18 cellular contexts compared by ENCODE assay signal in genomic region chr22:43114958-43115357, GRCh38. TPM values are rescaled to one million over a fixed set of nuclear protein-coding genes. Genes with fewer than 3 reads are reported as not detected.
DNase-seq lines count a peak whose midpoint lies in the region; ATAC-seq, FAIRE-seq and TF ChIP-seq lines count a peak whose summit lies in the region.
"Had no signal": no experiment of that assay in that cellular context is flagged by ENCODE, and none has a peak within 500 bp of the region (broad histone marks: within the 10 kb centered on the region; RNA-seq: fewer than 3 reads in every experiment).

No MANE protein-coding gene starts in this region.

- POLR2A ChIA-PET in GM12878 (lab: Charles Lee): no interaction called here

- no peak overlapping the region for H3K4ac ChIP-seq in neuronal stem cell (ENCODE audit: low read length)

- CTCF ChIA-PET in GM12878 (lab: Yijun Ruan, JAX): interaction anchor here (1.2 kb wide), 1 partner anchor 21 kb away, joined by 3 read pairs; no protein-coding TSS in a partner anchor

- H3K18ac ChIP-seq in neuronal stem cell (ENCODE audit: low read length): no peak overlapping the region

- peak; percentile 76 for DNase-seq in COLO668 (lab: John Stamatoyannopoulos, UW; ENCODE audit: unreplicated experiment)
- DNase-seq in Kasumi-1 (lab: John Stamatoyannopoulos, UW): peak; percentile 19 to 21
- DNase-seq in GM12878 (ENCODE audit: low read depth, low spot score): no peak
- no peak for DNase-seq in neuronal stem cell (ENCODE audit: low spot score)
- DNase-seq in Karpas-422: no peak
- DNase-seq in GF-D8 (lab: John Stamatoyannopoulos, UW): no peak
- DNase-seq: activated CD4-positive, alpha-beta T cell treated with anti-CD3 and anti-CD28 coated beads, Interleukin-2, amount 50 U/mL, for 4 hours; activated naive CD4-positive, alpha-beta T cell treated with anti-CD3 and anti-CD28 coated beads, Interleukin-2, amount 10 ng/mL, durations not matched to agents 7 days and 5 days; activated T-cell treated with anti-CD3 and anti-CD28 coated beads, Interleukin-2, amount 50 U/mL, for 1 hour; C1 segment of cervical spinal cord; foreskin fibroblast; left ventricle myocardium inferior; NCI-H1930; stimulated activated CD4-positive, alpha-beta T cell treated with anti-CD3 and anti-CD28 coated beads, Interleukin-4, amount 100 ng/mL, for 24 hours had no signal

- no peak overlapping the region for H4K91ac ChIP-seq in neuronal stem cell (ENCODE audit: low read depth, low read length, poor library complexity)

- no peak overlapping the region for H4K8ac ChIP-seq in neuronal stem cell (ENCODE audit: low read depth, low read length)

- BruUV-seq in GM12878 (replicated peaks; lab: Mats Ljungman, UMichigan): no TSS peak

- no peak overlapping the region for H2BK120ac ChIP-seq in neuronal stem cell (ENCODE audit: low read depth, low read length)

- H3K4me2 ChIP-seq in GM12878 (ENCODE audit: control insufficient read depth, insufficient read depth) (no peak overlapping the region), neuronal stem cell (ENCODE audit: insufficient read depth, low read length, poor library complexity, severe bottlenecking) (no peak overlapping the region), Karpas-422 (ENCODE audit: low read depth, low read length, poor library complexity, severe bottlenecking) (no peak overlapping the region)

- in situ Hi-C loops in GM12878 (cut with MboI): no loop called here

- H3K14ac ChIP-seq in neuronal stem cell (ENCODE audit: low read length): peak overlapping the region; percentile 33

- no peak overlapping the region for H3K9ac ChIP-seq in GM12878 (ENCODE audit: control insufficient read depth, insufficient read depth, low read length)
- peak overlapping the region; percentile 18 for H3K9ac ChIP-seq in neuronal stem cell (ENCODE audit: low read depth, low read length, poor library complexity)
- H3K9ac ChIP-seq in Karpas-422 (ENCODE audit: low read length): no peak overlapping the region
- H3K9ac ChIP-seq: parathyroid adenoma had no signal

- no peaks in the 10 kb centered on the region for H3K79me1 ChIP-seq in neuronal stem cell (ENCODE audit: low read depth, low read length)

- intact Hi-C loops in GM12878 (cut with micrococcal nuclease; ENCODE audit: unreplicated experiment): no loop called here

- SMC1A ChIA-PET in GM12878 (lab: Charles Lee; ENCODE audit: uncharacterized antibody, unreplicated experiment): no interaction called here

- no peak for FAIRE-seq in GM12878 (lab: Jason Lieb, UNC)

- peaks cover 36% of the 10 kb centered on the region for H3K4me1 ChIP-seq in GM12878 (ENCODE audit: control insufficient read depth, insufficient read depth, low read length)
- peaks cover 10 to 20% of the 10 kb centered on the region in 2 donors for H3K4me1 ChIP-seq in neuronal stem cell (ENCODE audit: control insufficient read depth in 2 of 2, insufficient read depth in 1 of 2, low read depth in 1 of 2, low read length in 2 of 2)
- peaks cover 35% of the 10 kb centered on the region for H3K4me1 ChIP-seq in Karpas-422 (ENCODE audit: low read length)
- H3K4me1 ChIP-seq: parathyroid adenoma had no signal

- H2BK12ac ChIP-seq in neuronal stem cell (ENCODE audit: low read length): no peak overlapping the region

- H4K20me1 ChIP-seq in GM12878 (ENCODE audit: control insufficient read depth, insufficient read depth): no peaks in the 10 kb centered on the region
- no peaks in the 10 kb centered on the region for H4K20me1 ChIP-seq in Karpas-422 (ENCODE audit: insufficient read depth, low read depth, low read length)

- peaks cover 0 to 6% of the 10 kb centered on the region in 2 experiments; a peak in 3 of 4 replicates for H3K27me3 ChIP-seq in GM12878 (replicated peaks in 1 of 2; ENCODE audit: control insufficient read depth in 2 of 2, insufficient read depth in 2 of 2, low read length in 1 of 2)
- H3K27me3 ChIP-seq in neuronal stem cell (ENCODE audit: control insufficient read depth in 3 of 3, insufficient read depth in 3 of 3, low read depth in 1 of 3, low read length in 3 of 3): peaks cover 12 to 31% (median 29%) of the 10 kb centered on the region in 3 experiments
- H3K27me3 ChIP-seq in Karpas-422 (ENCODE audit: low read length): no peaks in the 10 kb centered on the region

- TF ChIP-seq EP300 in GM12878 (IDR thresholded peaks at IDR 0.05; ENCODE audit: borderline replicate concordance in 1 of 2, control insufficient read depth in 1 of 2, low read depth in 2 of 2, low read length in 2 of 2): no peak

- H2BK15ac ChIP-seq in neuronal stem cell (ENCODE audit: low read length): no peak overlapping the region

- H3K27ac ChIP-seq in GM12878 (ENCODE audit: control insufficient read depth, insufficient read depth) (no peak overlapping the region), neuronal stem cell (replicated peaks; ENCODE audit: low read length) (no peak overlapping the region), Karpas-422 (ENCODE audit: low read length) (no peak overlapping the region)
- H3K27ac ChIP-seq: coronary artery, left ventricle myocardium inferior, parathyroid adenoma, thoracic aorta had no signal

- no peak for TF ChIP-seq POLR2A in GM12878 (IDR thresholded peaks at IDR 0.05; ENCODE audit: low read depth, low read length)

- TF ChIP-seq CTCF in GM12878 (IDR thresholded peaks at IDR 0.05 in 2 of 3, conservative IDR thresholded peaks at IDR 0.05 in 1 of 3; ENCODE audit: control insufficient read depth in 2 of 3, extremely low read depth in 1 of 3, insufficient read depth in 1 of 3, low read depth in 3 of 3, low read length in 3 of 3): no peak

- H3K4me3 ChIP-seq in GM12878 (no peak overlapping the region), neuronal stem cell (ENCODE audit: low read length in 2 of 2) (no peak overlapping the region), Karpas-422 (ENCODE audit: low read length) (no peak overlapping the region)
- H3K4me3 ChIP-seq: coronary artery, left ventricle myocardium inferior, thoracic aorta had no signal

- peak overlapping the region; percentile 74 for H2AK5ac ChIP-seq in neuronal stem cell (ENCODE audit: low read depth, low read length)

- no peaks in the 10 kb centered on the region for H3K9me3 ChIP-seq in GM12878 (replicated peaks; ENCODE audit: control insufficient read depth, insufficient read depth, low read length)
- H3K9me3 ChIP-seq in neuronal stem cell (replicated peaks in 1 of 2; ENCODE audit: control insufficient read depth in 2 of 2, insufficient read depth in 1 of 2, low read depth in 1 of 2, low read length in 2 of 2): peaks cover 0 to 3% of the 10 kb centered on the region in 2 donors
- H3K9me3 ChIP-seq in Karpas-422 (ENCODE audit: low read length): no peaks in the 10 kb centered on the region
- H3K9me3 ChIP-seq: left ventricle myocardium inferior, thoracic aorta had no signal

- peak overlapping the region; percentile 18 for H3K23ac ChIP-seq in neuronal stem cell (ENCODE audit: low read depth, low read length, poor library complexity)

- WGBS in GM12878 (ENCODE audit: insufficient coverage, insufficient replicate concordance, low lambda C conversion rate, missing lambda C conversion rate): 2% methylated on average over 5 of the region's 5 CpGs
- no CpG with 5 or more reads among the region's 5 CpGs for WGBS in neuronal stem cell (ENCODE audit: extremely low coverage in 2 of 2, insufficient read length in 2 of 2, insufficient replicate concordance in 1 of 2), 2 donors

- TF ChIP-seq RAD21 in GM12878 (IDR thresholded peaks at IDR 0.05; ENCODE audit: insufficient read depth, low read depth, low read length): no peak

- H3K9me2 ChIP-seq in Karpas-422 (replicated peaks; ENCODE audit: insufficient read depth, low read length): no peaks in the 10 kb centered on the region

- H2AFZ ChIP-seq in GM12878 (ENCODE audit: control insufficient read depth, low read depth, low read length) (no peak overlapping the region), neuronal stem cell (ENCODE audit: low read length) (no peak overlapping the region), Karpas-422 (ENCODE audit: low read length) (no peak overlapping the region)
- H2AFZ ChIP-seq: parathyroid adenoma had no signal

- H3K79me2 ChIP-seq in GM12878 (ENCODE audit: control insufficient read depth, insufficient read depth, low read length): no peaks in the 10 kb centered on the region
- no peaks in the 10 kb centered on the region for H3K79me2 ChIP-seq in Karpas-422 (ENCODE audit: low read length)
- H3K79me2 ChIP-seq: parathyroid adenoma had no signal

- H3K36me3 ChIP-seq in GM12878 (ENCODE audit: control insufficient read depth in 2 of 2, insufficient read depth in 2 of 2, low read length in 1 of 2): no peaks in the 10 kb centered on the region
- no peaks in the 10 kb centered on the region for H3K36me3 ChIP-seq in neuronal stem cell (replicated peaks in 1 of 2; ENCODE audit: control insufficient read depth in 2 of 2, insufficient read depth in 2 of 2, low read length in 2 of 2)
- no peaks in the 10 kb centered on the region for H3K36me3 ChIP-seq in Karpas-422 (ENCODE audit: insufficient read depth, low read length)
- H3K36me3 ChIP-seq: left ventricle myocardium inferior, thoracic aorta had no signal

- RAD21 ChIA-PET in GM12878 (lab: Charles Lee; ENCODE audit: unreplicated experiment): no interaction called here

- ATAC-seq in GM12878 (no peak), GM21447 (IDR thresholded peaks at IDR 0.05; ENCODE audit: unreplicated experiment) (no peak)

- no peak overlapping the region for H2BK5ac ChIP-seq in neuronal stem cell (ENCODE audit: low read length)

RNA-seq across cellular contexts. Expression of gene BIK, which starts 4.4 kb away (rescaled TPM):
- not detected in 2 replicates for total RNA-seq in GM12878 (2013; cell fraction: nucleolus; rRNA removed)
- total RNA-seq in GM12878 (2014; rRNA removed) (9.8 and 10.5 TPM in 2 replicates), GM12878 (2014; rRNA removed; fragmentation: Illumina TruSeq; extraction: Trizol) (2.7 TPM in 2 replicates), GM12878 (2021) (6.3 and 8.0 TPM in 2 replicates)
- polyA plus RNA-seq in GM12878 (2011; ENCODE audit: low read depth): 2.3 TPM
- polyA plus RNA-seq in GM12878 (2011; rRNA removed) (0.16 and 0.33 TPM in 2 replicates), GM12878 (2014; fragmentation: Illumina TruSeq; extraction: Trizol) (1.6 TPM in 1 of 2 replicates, not detected in the other), GM12878 (2014; fragmentation: Nextera tagmentation; extraction: Ambion mirVana) (1 to 10 TPM; 1.4 to 1.5 TPM), GM12878 (2014; rRNA removed) (7.5 TPM in 2 replicates), GM12878 (2016; fragmentation: Nextera tagmentation; extraction: Ambion mirVana) (1 to 10 TPM; 5.1 to 5.6 TPM)
- polyA plus RNA-seq in GM12878 (2011; cell fraction: cytosol; rRNA removed): 1.0 and 1.1 TPM in 2 replicates
- 0.70 and 1.0 TPM in 2 replicates for polyA plus RNA-seq in GM12878 (2011; cell fraction: nucleus; rRNA removed)
- polyA plus RNA-seq in GM12878 (2012): 2.5 and 3.6 TPM in 2 replicates
- polyA minus RNA-seq in GM12878 (2011; rRNA and poly(A)+ RNA removed): not detected in 2 replicates
- not detected in 2 replicates for polyA minus RNA-seq in GM12878 (2011; cell fraction: cytosol; rRNA and poly(A)+ RNA removed)
- polyA minus RNA-seq in GM12878 (2011; cell fraction: nucleus; rRNA and poly(A)+ RNA removed): not detected in 2 replicates
- 1.3 TPM for polyA plus RNA-seq in neuronal stem cell (2013, experiment 1 of 2)
- polyA plus RNA-seq in neuronal stem cell (2013, experiment 2 of 2): 1.0 TPM
- 0.71 TPM in 1 of 2 replicates, not detected in the other for total RNA-seq in Karpas-422 (2014; rRNA removed; shearing (Covaris generic); ENCODE audit: low replicate concordance)
- total RNA-seq: thoracic aorta had no signal

RNA-seq across cellular contexts. Expression of gene TTLL1, which starts 25.8 kb away (rescaled TPM):
- 2.4 and 2.7 TPM in 2 replicates for total RNA-seq in GM12878 (2013; cell fraction: nucleolus; rRNA removed)
- total RNA-seq in GM12878 (2014; rRNA removed) (2.8 and 3.4 TPM in 2 replicates), GM12878 (2014; rRNA removed; fragmentation: Illumina TruSeq; extraction: Trizol) (3.7 and 3.8 TPM in 2 replicates), GM12878 (2021) (2.6 and 3.5 TPM in 2 replicates)
- 2.8 TPM for polyA plus RNA-seq in GM12878 (2011; ENCODE audit: low read depth)
- polyA plus RNA-seq in GM12878 (2011; rRNA removed) (2.2 TPM in 2 replicates), GM12878 (2014; fragmentation: Illumina TruSeq; extraction: Trizol) (4.8 and 5.6 TPM in 2 replicates), GM12878 (2014; fragmentation: Nextera tagmentation; extraction: Ambion mirVana) (under 1 TPM; 0.39 to 0.80 TPM), GM12878 (2014; rRNA removed) (4.5 and 4.9 TPM in 2 replicates), GM12878 (2016; fragmentation: Nextera tagmentation; extraction: Ambion mirVana) (1 to 10 TPM; 3.9 to 4.4 TPM)
- polyA plus RNA-seq in GM12878 (2011; cell fraction: cytosol; rRNA removed): 2.9 and 3.4 TPM in 2 replicates
- 1.7 TPM in 2 replicates for polyA plus RNA-seq in GM12878 (2011; cell fraction: nucleus; rRNA removed)
- 3.8 TPM in 2 replicates for polyA plus RNA-seq in GM12878 (2012)
- 2.5 and 3.7 TPM in 2 replicates for polyA minus RNA-seq in GM12878 (2011; rRNA and poly(A)+ RNA removed)
- polyA minus RNA-seq in GM12878 (2011; cell fraction: cytosol; rRNA and poly(A)+ RNA removed): 1.4 TPM in 1 of 2 replicates, not detected in the other
- 0.24 TPM in 1 of 2 replicates, not detected in the other for polyA minus RNA-seq in GM12878 (2011; cell fraction: nucleus; rRNA and poly(A)+ RNA removed)
- polyA plus RNA-seq in neuronal stem cell (2013, experiment 1 of 2): 18.5 TPM
- polyA plus RNA-seq in neuronal stem cell (2013, experiment 2 of 2): 17.6 TPM
- total RNA-seq in Karpas-422 (2014; rRNA removed; shearing (Covaris generic); ENCODE audit: low replicate concordance): 0.97 and 1.1 TPM in 2 replicates

RNA-seq across cellular contexts. Expression of gene MCAT, which starts 28.2 kb away (rescaled TPM):
- total RNA-seq in GM12878 (2013; cell fraction: nucleolus; rRNA removed): 32.5 and 52.1 TPM in 2 replicates
- total RNA-seq in GM12878 (2014; rRNA removed): 20.6 and 22.3 TPM in 2 replicates
- 9.9 and 11.8 TPM in 2 replicates for total RNA-seq in GM12878 (2014; rRNA removed; fragmentation: Illumina TruSeq; extraction: Trizol)
- total RNA-seq in GM12878 (2021): 26.2 and 26.5 TPM in 2 replicates
- 4.2 TPM for polyA plus RNA-seq in GM12878 (2011; ENCODE audit: low read depth)
- polyA plus RNA-seq in GM12878 (2011; rRNA removed): 12.1 and 16.5 TPM in 2 replicates
- polyA plus RNA-seq in GM12878 (2011; cell fraction: cytosol; rRNA removed): 22.5 and 34.9 TPM in 2 replicates
- polyA plus RNA-seq in GM12878 (2011; cell fraction: nucleus; rRNA removed): 15.9 and 25.4 TPM in 2 replicates
- polyA plus RNA-seq in GM12878 (2012): 10.8 and 11.2 TPM in 2 replicates
- 5.3 and 11.9 TPM in 2 replicates for polyA plus RNA-seq in GM12878 (2014; fragmentation: Illumina TruSeq; extraction: Trizol)
- polyA plus RNA-seq in GM12878 (2014; fragmentation: Nextera tagmentation; extraction: Ambion mirVana): 10 to 100 TPM in 1 of 2 experiments, 1 to 10 TPM in 1; 3.6 to 10.8 TPM
- 29.1 and 30.8 TPM in 2 replicates for polyA plus RNA-seq in GM12878 (2014; rRNA removed)
- polyA plus RNA-seq in GM12878 (2016; fragmentation: Nextera tagmentation; extraction: Ambion mirVana): 10 to 100 TPM; 22.1 to 26.4 TPM
- 10.9 and 19.5 TPM in 2 replicates for polyA minus RNA-seq in GM12878 (2011; rRNA and poly(A)+ RNA removed)
- 7.1 and 9.0 TPM in 2 replicates for polyA minus RNA-seq in GM12878 (2011; cell fraction: cytosol; rRNA and poly(A)+ RNA removed)
- polyA minus RNA-seq in GM12878 (2011; cell fraction: nucleus; rRNA and poly(A)+ RNA removed): 5.9 and 15.7 TPM in 2 replicates
- 14.6 TPM for polyA plus RNA-seq in neuronal stem cell (2013, experiment 1 of 2)
- polyA plus RNA-seq in neuronal stem cell (2013, experiment 2 of 2): 12.4 TPM
- total RNA-seq in Karpas-422 (2014; rRNA removed; shearing (Covaris generic); ENCODE audit: low replicate concordance): 15.0 and 29.5 TPM in 2 replicates

RNA-seq across cellular contexts. Expression of gene TSPO, which starts 36.4 kb away (rescaled TPM):
- total RNA-seq in GM12878 (2013; cell fraction: nucleolus; rRNA removed): 4.2 and 6.8 TPM in 2 replicates
- total RNA-seq in GM12878 (2014; rRNA removed) (41.3 and 50.5 TPM in 2 replicates), GM12878 (2014; rRNA removed; fragmentation: Illumina TruSeq; extraction: Trizol) (4.9 and 6.6 TPM in 2 replicates), GM12878 (2021) (25.8 and 31.6 TPM in 2 replicates)
- polyA plus RNA-seq in GM12878 (2011; ENCODE audit: low read depth): 6.8 TPM
- polyA plus RNA-seq in GM12878 (2011; rRNA removed) (6.1 and 11.7 TPM in 2 replicates), GM12878 (2014; fragmentation: Illumina TruSeq; extraction: Trizol) (1.4 TPM in 1 of 2 replicates, not detected in the other), GM12878 (2014; fragmentation: Nextera tagmentation; extraction: Ambion mirVana) (1 to 10 TPM; 1.8 to 3.4 TPM), GM12878 (2014; rRNA removed) (41.1 and 46.8 TPM in 2 replicates), GM12878 (2016; fragmentation: Nextera tagmentation; extraction: Ambion mirVana) (10 to 100 TPM; 27.1 to 30.8 TPM)
- 23.6 and 34.9 TPM in 2 replicates for polyA plus RNA-seq in GM12878 (2011; cell fraction: cytosol; rRNA removed)
- 19.5 and 31.3 TPM in 2 replicates for polyA plus RNA-seq in GM12878 (2011; cell fraction: nucleus; rRNA removed)
- 14.1 and 30.7 TPM in 2 replicates for polyA plus RNA-seq in GM12878 (2012)
- 1.7 and 11.1 TPM in 2 replicates for polyA minus RNA-seq in GM12878 (2011; rRNA and poly(A)+ RNA removed)
- 3.7 and 5.5 TPM in 2 replicates for polyA minus RNA-seq in GM12878 (2011; cell fraction: cytosol; rRNA and poly(A)+ RNA removed)
- polyA minus RNA-seq in GM12878 (2011; cell fraction: nucleus; rRNA and poly(A)+ RNA removed): 3.1 and 6.0 TPM in 2 replicates
- 13.7 TPM for polyA plus RNA-seq in neuronal stem cell (2013, experiment 1 of 2)
- polyA plus RNA-seq in neuronal stem cell (2013, experiment 2 of 2): 13.8 TPM
- 0.54 and 3.8 TPM in 2 replicates for total RNA-seq in Karpas-422 (2014; rRNA removed; shearing (Covaris generic); ENCODE audit: low replicate concordance)

Comparison
In these comparisons a context has a peak if more than half of its experiments do, and no peak if none do; other contexts are left out.
1. DNase-seq: peak in COLO668 (single experiment) and Kasumi-1 (2 of 2); none in GM12878 (single experiment), neuronal stem cell (single experiment), Karpas-422 (single experiment) and GF-D8 (single experiment).